ENCODE assay signal across 26 cellular contexts in the genomic region with DNA sequence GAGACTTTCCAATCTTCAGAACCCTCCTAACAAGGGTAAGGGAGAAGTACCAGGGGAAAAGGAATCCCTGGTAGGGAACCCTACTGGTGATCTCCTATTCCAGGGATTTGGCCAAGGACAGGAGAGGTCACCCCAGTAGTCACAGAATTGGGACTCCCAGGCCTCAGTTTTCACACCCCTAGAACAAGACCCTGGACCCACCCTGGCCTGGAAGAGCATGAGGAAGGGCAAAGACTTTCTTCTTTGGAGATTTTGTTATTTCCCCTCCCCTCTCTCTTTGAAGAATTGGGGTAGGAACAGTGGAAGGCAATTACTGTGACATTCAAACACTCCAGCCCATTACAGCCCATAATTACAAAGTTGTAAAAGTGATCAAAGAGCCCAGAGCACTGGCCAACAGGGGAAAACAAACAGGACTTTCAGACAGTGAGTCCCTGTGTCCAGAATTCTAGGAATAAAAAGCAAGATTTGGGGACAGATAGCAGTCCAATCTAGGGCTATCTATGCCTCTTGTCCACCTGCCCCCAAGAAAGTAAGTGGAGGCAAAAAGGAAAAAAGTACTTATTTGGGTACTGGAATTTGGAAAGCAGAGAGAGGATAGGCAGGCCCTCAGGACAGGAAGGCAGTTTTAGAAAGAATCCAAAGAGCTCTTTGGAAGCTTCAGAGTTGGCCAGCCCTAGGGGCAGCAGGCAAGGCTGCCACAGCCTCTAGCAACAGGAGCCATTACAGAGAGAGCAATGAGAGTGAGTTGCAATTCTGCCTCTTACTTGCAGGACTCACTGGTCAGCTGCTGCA. TPM values are rescaled to one million over a fixed set of nuclear protein-coding genes. Genes with fewer than 3 reads are reported as not detected.
DNase-seq lines count a peak whose midpoint lies in the region; ATAC-seq, FAIRE-seq and TF ChIP-seq lines count a peak whose summit lies in the region.
"Had no signal": no experiment of that assay in that cellular context is flagged by ENCODE, and none has a peak within 500 bp of the region (broad histone marks: within the 10 kb centered on the region; RNA-seq: fewer than 3 reads in every experiment).

No MANE protein-coding gene starts in this region.

- H2AFZ ChIP-seq in HepG2 (ENCODE audit: low read length) = no peak overlapping the region
- H2AFZ ChIP-seq: GM23338 had no signal

- peak; percentile 4; the same call in 2 of the 3 replicates for ATAC-seq in HepG2
- ATAC-seq in GM18517 (IDR thresholded peaks at IDR 0.05; ENCODE audit: unreplicated experiment) = no peak
- ATAC-seq: SK-N-SH treated with all-trans-retinoic acid at 6 μM for 48 hours; stimulated activated memory B cell treated with anti-CD40 and anti-IgM and Interleukin-4, amounts not matched to agents 10 μg/mL and 1 μg/mL and 100 μg/mL, for 72 hours had no signal

- H4K20me1 ChIP-seq in BLaER1 (no peaks in the 10 kb centered on the region), HepG2 (ENCODE audit: insufficient read depth, low read length) (no peaks in the 10 kb centered on the region)

- H3K4me1 ChIP-seq in BLaER1 (peaks cover 37% of the 10 kb centered on the region), HepG2 (ENCODE audit: insufficient read depth, low read length) (peaks cover 98% of the 10 kb centered on the region)

- H3K9me3 ChIP-seq in BLaER1 = no peaks in the 10 kb centered on the region
- H3K9me3 ChIP-seq in HepG2 (ENCODE audit: low read length) = no peaks in the 10 kb centered on the region
- H3K9me3 ChIP-seq: A549, testis had no signal

- no peak overlapping the region for H3K4me3 Mint-ChIP-seq in progenitor cell of endocrine pancreas (ENCODE audit: low read depth)
- H3K4me3 Mint-ChIP-seq: GM23338; natural killer cell treated with Interleukin-12 subunit alpha and Interleukin-12 subunit beta and Interleukin-15 and Interleukin-18, amount 100 ng/mL, for 72 hours; stimulated activated memory B cell treated with anti-CD40 and anti-IgM and Interleukin-4, amounts not matched to agents 10 μg/mL and 1 μg/mL and 100 μg/mL, for 72 hours; T-helper 2 cell treated with Interferon-gamma antibody and Interleukin-4, amounts not matched to agents 5 μg/mL and 100 μg/mL, for 36 hours had no signal

- H3K27ac Mint-ChIP-seq in progenitor cell of endocrine pancreas = peak overlapping the region; percentile 37
- H3K27ac Mint-ChIP-seq: GM23338; stimulated activated memory B cell treated with anti-CD40 and anti-IgM and Interleukin-4, amounts not matched to agents 10 μg/mL and 1 μg/mL and 100 μg/mL, for 72 hours had no signal

- TF ChIP-seq EP300 in HepG2 (IDR thresholded peaks at IDR 0.05; ENCODE audit: low read depth in 2 of 2, low read length in 2 of 2) = peak in 1 of 2 experiments; percentile 64; a peak in 1 of 4 replicates
- TF ChIP-seq EP300 in HepG2 (CRISPR knock-in tag; IDR thresholded peaks at IDR 0.05; ENCODE audit: borderline replicate concordance) = no peak

- TF ChIP-seq CTCF in RWPE1 (conservative IDR thresholded peaks at IDR 0.05; ENCODE audit: low read depth) (no peak), HepG2 (CRISPR knock-in tag; IDR thresholded peaks at IDR 0.05) (no peak), progenitor cell of endocrine pancreas (IDR thresholded peaks at IDR 0.05; ENCODE audit: unreplicated experiment) (no peak)

- H3K4me1 Mint-ChIP-seq in progenitor cell of endocrine pancreas (ENCODE audit: low read depth) = peaks cover 30% of the 10 kb centered on the region

- no peak overlapping the region for H3K9ac ChIP-seq in BLaER1
- peak overlapping the region; percentile 68 for H3K9ac ChIP-seq in HepG2 (ENCODE audit: insufficient read depth, low read depth, low read length)

- BruUV-seq in HepG2 (replicated peaks; lab: Mats Ljungman, UMichigan) = no TSS peak

- CTCF ChIA-PET in RWPE1 (lab: Yijun Ruan, JAX) (interaction anchor here (2.2 kb wide), 1 partner anchor 52 kb away, joined by 10 read pairs; a partner anchor contains a TSS), HepG2 (lab: Yijun Ruan, JAX; ENCODE audit: low intra/inter-chr PET ratio, low total read pairs) (interaction anchor here (1.2 kb wide), 1 partner anchor 9 kb away, joined by 3 read pairs; no protein-coding TSS in a partner anchor)

- H3K9me3 Mint-ChIP-seq in progenitor cell of endocrine pancreas (ENCODE audit: low read depth) = no peaks in the 10 kb centered on the region
- H3K9me3 Mint-ChIP-seq: GM23338; natural killer cell treated with Interleukin-12 subunit alpha and Interleukin-12 subunit beta and Interleukin-15 and Interleukin-18, amount 100 ng/mL, for 72 hours; stimulated activated memory B cell treated with anti-CD40 and anti-IgM and Interleukin-4, amounts not matched to agents 10 μg/mL and 1 μg/mL and 100 μg/mL, for 72 hours; T-helper 2 cell treated with Interferon-gamma antibody and Interleukin-4, amounts not matched to agents 5 μg/mL and 100 μg/mL, for 36 hours had no signal

- H3K27me3 ChIP-seq in BLaER1 (no peaks in the 10 kb centered on the region), HepG2 (ENCODE audit: control insufficient read depth in 1 of 2, insufficient read depth in 2 of 2, low read length in 2 of 2) (no peaks in the 10 kb centered on the region)
- H3K27me3 ChIP-seq: testis had no signal

- peaks cover 7% of the 10 kb centered on the region for H3K36me3 Mint-ChIP-seq in progenitor cell of endocrine pancreas (ENCODE audit: insufficient read depth)
- H3K36me3 Mint-ChIP-seq: natural killer cell treated with Interleukin-12 subunit alpha and Interleukin-12 subunit beta and Interleukin-15 and Interleukin-18, amount 100 ng/mL, for 72 hours; stimulated activated memory B cell treated with anti-CD40 and anti-IgM and Interleukin-4, amounts not matched to agents 10 μg/mL and 1 μg/mL and 100 μg/mL, for 72 hours had no signal

- POLR2A ChIA-PET in RWPE1 (lab: Yijun Ruan, JAX; ENCODE audit: low non-redundant PET) (no interaction called here), HepG2 (lab: Yijun Ruan, JAX) (interaction anchor here (1.5 to 12.9 kb wide), 10 partner anchors 8 to 50 kb away, joined by 5 to 458 read pairs (median 20); a partner anchor contains a TSS)

- DNase-seq in RWPE1 (ENCODE audit: low spot score) (no peak), HepG2 (ENCODE audit: low spot score) (peak; percentile 45), progenitor cell of endocrine pancreas (ENCODE audit: low spot score, unreplicated experiment) (no peak), DMS79 (lab: John Stamatoyannopoulos, UW) (no peak), cerebellar nuclear complex (lab: John Stamatoyannopoulos, UW) (no peak), HT-29 (ENCODE audit: low spot score) (no peak)
- DNase-seq: activated CD4-positive, alpha-beta T cell treated with anti-CD3 and anti-CD28 coated beads, Interleukin-2, amount 50 U/mL, for 4 hours; activated effector memory CD4-positive, alpha-beta T cell treated with Interleukin-2 at 50 U/mL for 16 hours; Calu3; EL; NCI-H1417 treated with DMSO at 0.1 percent for 48 hours; NCI-H510A treated with DMSO at 0.1 percent for 48 hours; NK-92 treated with Interleukin-12 subunit alpha and Interleukin-12 subunit beta, amount 100 ng/mL, for 24 hours; stimulated activated CD4-positive, alpha-beta T cell treated with anti-CD3 and anti-CD28 coated beads, Interleukin-2, amount 100 ng/mL, for 24 hours; testis had no signal

- no peak for TF ChIP-seq RAD21 in HepG2 (CRISPR knock-in tag; IDR thresholded peaks at IDR 0.05)

- FAIRE-seq in HepG2 (lab: Jason Lieb, UNC) = no peak
- FAIRE-seq: A549, colon had no signal

- in situ Hi-C loops in HepG2 (cut with HindIII; ENCODE audit: extremely low pct_ligation_motif_present, low pct_unique_long_range_greater_than_20kb) = no loop called here

- no peak; a peak in 1 of 4 replicates for TF ChIP-seq POLR2A in HepG2 (IDR thresholded peaks at IDR 0.05; ENCODE audit: insufficient read depth in 1 of 2, low read depth in 2 of 2, low read length in 2 of 2)

- H3K27ac ChIP-seq in BLaER1 = no peak overlapping the region
- H3K27ac ChIP-seq in RWPE1 = peak overlapping the region; percentile 62
- peak overlapping the region; percentile 89 for H3K27ac ChIP-seq in HepG2 (ENCODE audit: extremely low read length, insufficient read depth, low read length)

- no peak overlapping the region for H3K4me3 ChIP-seq in BLaER1
- peak overlapping the region in 1 of 3 experiments; percentile 32; a peak in 1 of 6 replicates for H3K4me3 ChIP-seq in HepG2 (replicated peaks in 1 of 3; ENCODE audit: insufficient read depth in 1 of 3, low read depth in 2 of 3, low read length in 3 of 3)
- H3K4me3 ChIP-seq: A549, GM23338, testis had no signal

- H3K79me2 ChIP-seq in HepG2 (ENCODE audit: insufficient read depth, low read length) = peaks cover 78% of the 10 kb centered on the region

- H3K4me2 ChIP-seq in BLaER1 (peak overlapping the region; percentile 62), HepG2 (ENCODE audit: low read depth, low read length) (peak overlapping the region; percentile 70)
- H3K4me2 ChIP-seq: GM23338 had no signal

- H3K36me3 ChIP-seq in BLaER1 (no peaks in the 10 kb centered on the region), HepG2 (replicated peaks in 1 of 2; ENCODE audit: control insufficient read depth in 1 of 2, insufficient read depth in 2 of 2, low read length in 2 of 2) (peaks cover 51 to 66% of the 10 kb centered on the region in 2 experiments)

- H3K27me3 Mint-ChIP-seq in progenitor cell of endocrine pancreas = no peaks in the 10 kb centered on the region
- H3K27me3 Mint-ChIP-seq: natural killer cell treated with Interleukin-12 subunit alpha and Interleukin-12 subunit beta and Interleukin-15 and Interleukin-18, amount 100 ng/mL, for 72 hours; stimulated activated memory B cell treated with anti-CD40 and anti-IgM and Interleukin-4, amounts not matched to agents 10 μg/mL and 1 μg/mL and 100 μg/mL, for 72 hours had no signal

- intact Hi-C loops in HepG2 (cut with micrococcal nuclease; ENCODE audit: unreplicated experiment) = loop anchor here (2.0 kb wide), 1 partner anchor 15 kb away; no protein-coding TSS in a partner anchor

RNA-seq across cellular contexts. Expression of a gene that starts 13.4 kb away (rescaled TPM):
- total RNA-seq in HepG2 (2016; rRNA removed; fragmentation: Illumina TruSeq; extraction: Trizol) (155 and 252 TPM in 2 replicates), progenitor cell of endocrine pancreas (89.6 and 95.7 TPM in 2 replicates)
- 72.2 and 76.4 TPM in 2 replicates for total RNA-seq in HepG2 (2016; cell fraction: cytosol; rRNA removed; fragmentation: Illumina TruSeq; extraction: Trizol; ENCODE audit: low read depth)
- 169 and 290 TPM in 2 replicates for total RNA-seq in HepG2 (2016; cell fraction: insoluble cytoplasmic fraction; rRNA removed; fragmentation: Illumina TruSeq; extraction: Trizol)
- total RNA-seq in HepG2 (2016; cell fraction: membrane; rRNA removed; fragmentation: Illumina TruSeq; extraction: Trizol) = 130 and 134 TPM in 2 replicates
- 74.4 and 75.7 TPM in 2 replicates for total RNA-seq in HepG2 (2016; cell fraction: nucleus; rRNA removed; fragmentation: Illumina TruSeq; extraction: Trizol)
- polyA plus RNA-seq in HepG2 (2011; rRNA removed) = 231 and 244 TPM in 2 replicates
- polyA plus RNA-seq in HepG2 (2011; cell fraction: cytosol; rRNA removed) = 148 and 229 TPM in 2 replicates
- polyA plus RNA-seq in HepG2 (2011; cell fraction: nucleus; rRNA removed) = 65.5 and 71.0 TPM in 2 replicates
- 227 and 249 TPM in 2 replicates for polyA plus RNA-seq in HepG2 (2012)
- 105 and 107 TPM in 2 replicates for polyA plus RNA-seq in HepG2 (2016; cell fraction: cytosol; fragmentation: Illumina TruSeq; extraction: Trizol; ENCODE audit: low read depth)
- polyA plus RNA-seq in HepG2 (2016; cell fraction: insoluble cytoplasmic fraction; fragmentation: Illumina TruSeq; extraction: Trizol; ENCODE audit: low read depth) = 309 and 341 TPM in 2 replicates
- 144 and 156 TPM in 2 replicates for polyA plus RNA-seq in HepG2 (2016; cell fraction: membrane; fragmentation: Illumina TruSeq; extraction: Trizol; ENCODE audit: low read depth)
- polyA plus RNA-seq in HepG2 (2016; cell fraction: nucleus; fragmentation: Illumina TruSeq; extraction: Trizol; ENCODE audit: insufficient read depth, low read depth) = 164 and 191 TPM in 2 replicates
- polyA minus RNA-seq in HepG2 (2011; rRNA and poly(A)+ RNA removed; ENCODE audit: low replicate concordance) = 68.7 and 109 TPM in 2 replicates
- polyA minus RNA-seq in HepG2 (2011; cell fraction: cytosol; rRNA and poly(A)+ RNA removed) = 45.1 and 56.8 TPM in 2 replicates
- 51.9 and 61.5 TPM in 2 replicates for polyA minus RNA-seq in HepG2 (2011; cell fraction: nucleus; rRNA and poly(A)+ RNA removed)
- total RNA-seq in HT-29 (2014; rRNA removed; shearing (Covaris generic)) = 53.0 and 60.0 TPM in 2 replicates

RNA-seq across cellular contexts. Expression of a gene that starts 36.8 kb away (rescaled TPM):
- total RNA-seq in HepG2 (2016; rRNA removed; fragmentation: Illumina TruSeq; extraction: Trizol) (not detected in 2 replicates), progenitor cell of endocrine pancreas (101 and 105 TPM in 2 replicates)
- not detected in 2 replicates for total RNA-seq in HepG2 (2016; cell fraction: cytosol; rRNA removed; fragmentation: Illumina TruSeq; extraction: Trizol; ENCODE audit: low read depth)
- not detected in 2 replicates for total RNA-seq in HepG2 (2016; cell fraction: insoluble cytoplasmic fraction; rRNA removed; fragmentation: Illumina TruSeq; extraction: Trizol)
- total RNA-seq in HepG2 (2016; cell fraction: membrane; rRNA removed; fragmentation: Illumina TruSeq; extraction: Trizol) = not detected in 2 replicates
- not detected in 2 replicates for total RNA-seq in HepG2 (2016; cell fraction: nucleus; rRNA removed; fragmentation: Illumina TruSeq; extraction: Trizol)
- polyA plus RNA-seq in HepG2 (2011; rRNA removed) = 0.25 TPM in 1 of 2 replicates, not detected in the other
- polyA plus RNA-seq in HepG2 (2011; cell fraction: cytosol; rRNA removed) = 0.03 TPM in 1 of 2 replicates, not detected in the other
- 0.09 and 0.50 TPM in 2 replicates for polyA plus RNA-seq in HepG2 (2011; cell fraction: nucleus; rRNA removed)
- polyA plus RNA-seq in HepG2 (2012) = 0.03 TPM in 1 of 2 replicates, not detected in the other
- not detected in 2 replicates for polyA plus RNA-seq in HepG2 (2016; cell fraction: cytosol; fragmentation: Illumina TruSeq; extraction: Trizol; ENCODE audit: low read depth)
- polyA plus RNA-seq in HepG2 (2016; cell fraction: insoluble cytoplasmic fraction; fragmentation: Illumina TruSeq; extraction: Trizol; ENCODE audit: low read depth) = not detected in 2 replicates
- not detected in 2 replicates for polyA plus RNA-seq in HepG2 (2016; cell fraction: membrane; fragmentation: Illumina TruSeq; extraction: Trizol; ENCODE audit: low read depth)
- polyA plus RNA-seq in HepG2 (2016; cell fraction: nucleus; fragmentation: Illumina TruSeq; extraction: Trizol; ENCODE audit: insufficient read depth, low read depth) = not detected in 2 replicates
- polyA minus RNA-seq in HepG2 (2011; rRNA and poly(A)+ RNA removed; ENCODE audit: low replicate concordance) = 0.26 TPM in 1 of 2 replicates, not detected in the other
- polyA minus RNA-seq in HepG2 (2011; cell fraction: cytosol; rRNA and poly(A)+ RNA removed) = not detected in 2 replicates
- under 0.01 TPM in 1 of 2 replicates, not detected in the other for polyA minus RNA-seq in HepG2 (2011; cell fraction: nucleus; rRNA and poly(A)+ RNA removed)
- total RNA-seq in HT-29 (2014; rRNA removed; shearing (Covaris generic)) = 0.86 and 2.4 TPM in 2 replicates
- total RNA-seq: Calu3 had no signal
- polyA plus RNA-seq: A549 had no signal

RNA-seq across cellular contexts. Expression of a gene that starts 52.0 kb away (rescaled TPM):
- total RNA-seq in HepG2 (2016; rRNA removed; fragmentation: Illumina TruSeq; extraction: Trizol) (51.4 and 53.4 TPM in 2 replicates), progenitor cell of endocrine pancreas (18.7 and 19.2 TPM in 2 replicates)
- 10.8 and 11.5 TPM in 2 replicates for total RNA-seq in HepG2 (2016; cell fraction: cytosol; rRNA removed; fragmentation: Illumina TruSeq; extraction: Trizol; ENCODE audit: low read depth)
- total RNA-seq in HepG2 (2016; cell fraction: insoluble cytoplasmic fraction; rRNA removed; fragmentation: Illumina TruSeq; extraction: Trizol) = 41.4 and 52.0 TPM in 2 replicates
- 25.5 and 28.6 TPM in 2 replicates for total RNA-seq in HepG2 (2016; cell fraction: membrane; rRNA removed; fragmentation: Illumina TruSeq; extraction: Trizol)
- 113 and 134 TPM in 2 replicates for total RNA-seq in HepG2 (2016; cell fraction: nucleus; rRNA removed; fragmentation: Illumina TruSeq; extraction: Trizol)
- 29.3 and 31.0 TPM in 2 replicates for polyA plus RNA-seq in HepG2 (2011; rRNA removed)
- 18.3 and 25.7 TPM in 2 replicates for polyA plus RNA-seq in HepG2 (2011; cell fraction: cytosol; rRNA removed)
- 81.6 and 101 TPM in 2 replicates for polyA plus RNA-seq in HepG2 (2011; cell fraction: nucleus; rRNA removed)
- 35.6 and 44.8 TPM in 2 replicates for polyA plus RNA-seq in HepG2 (2012)
- 2.5 and 3.4 TPM in 2 replicates for polyA plus RNA-seq in HepG2 (2016; cell fraction: cytosol; fragmentation: Illumina TruSeq; extraction: Trizol; ENCODE audit: low read depth)
- 29.8 and 38.5 TPM in 2 replicates for polyA plus RNA-seq in HepG2 (2016; cell fraction: insoluble cytoplasmic fraction; fragmentation: Illumina TruSeq; extraction: Trizol; ENCODE audit: low read depth)
- 10.3 and 11.3 TPM in 2 replicates for polyA plus RNA-seq in HepG2 (2016; cell fraction: membrane; fragmentation: Illumina TruSeq; extraction: Trizol; ENCODE audit: low read depth)
- polyA plus RNA-seq in HepG2 (2016; cell fraction: nucleus; fragmentation: Illumina TruSeq; extraction: Trizol; ENCODE audit: insufficient read depth, low read depth) = 110 and 118 TPM in 2 replicates
- polyA minus RNA-seq in HepG2 (2011; rRNA and poly(A)+ RNA removed; ENCODE audit: low replicate concordance) = 0.12 and 47.2 TPM in 2 replicates
- polyA minus RNA-seq in HepG2 (2011; cell fraction: cytosol; rRNA and poly(A)+ RNA removed) = 17.4 and 23.6 TPM in 2 replicates
- polyA minus RNA-seq in HepG2 (2011; cell fraction: nucleus; rRNA and poly(A)+ RNA removed) = 134 and 180 TPM in 2 replicates
- total RNA-seq in HT-29 (2014; rRNA removed; shearing (Covaris generic)) = 113 and 136 TPM in 2 replicates
- total RNA-seq: posterior vena cava had no signal
- polyA plus RNA-seq: BJ had no signal

Comparison
In these comparisons a context has a peak if more than half of its experiments do, and no peak if none do; other contexts are left out.
1. RNA of a gene that starts 36.8 kb away (total RNA-seq): 101 to 105 TPM in progenitor cell of endocrine pancreas; 0.86 to 2.4 TPM in HT-29 and not detected in HepG2; every median in the first group is over 10 times any median in the second.